ENCODE assay signal across 10 cellular contexts in the genomic region with DNA sequence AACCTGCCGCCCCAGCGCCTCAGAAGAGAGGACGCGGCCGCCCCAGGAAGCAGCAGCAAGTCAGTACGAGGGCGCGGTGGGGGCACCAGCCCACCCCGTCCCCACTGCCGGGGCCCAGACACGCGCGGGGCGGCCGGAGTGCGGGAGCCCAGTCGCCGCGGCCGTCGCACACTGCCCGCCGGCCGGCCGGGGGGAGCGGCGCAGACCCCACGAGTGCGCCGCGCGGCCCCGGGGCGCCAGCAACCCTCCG. TPM values are rescaled to one million over a fixed set of nuclear protein-coding genes. Genes with fewer than 3 reads are reported as not detected.
DNase-seq lines count a peak whose midpoint lies in the region; ATAC-seq, FAIRE-seq and TF ChIP-seq lines count a peak whose summit lies in the region.
"Had no signal": no experiment of that assay in that cellular context is flagged by ENCODE, and none has a peak within 500 bp of the region (broad histone marks: within the 10 kb centered on the region; RNA-seq: fewer than 3 reads in every experiment).

No MANE protein-coding gene starts in this region.

- peaks cover 13 to 16% of the 10 kb centered on the region in 2 experiments for H3K27me3 ChIP-seq in GM12878 (replicated peaks in 1 of 2; ENCODE audit: control insufficient read depth in 2 of 2, insufficient read depth in 2 of 2, low read length in 1 of 2)

- intact Hi-C loops in GM12878 (cut with micrococcal nuclease; ENCODE audit: unreplicated experiment) = no loop called here
- intact Hi-C loops in kidney (cut with DNase I) = no loop called here

- H3K4me3 ChIP-seq in GM12878 (peak overlapping the region; percentile 50; the same call in 1 of the 2 replicates), kidney (ENCODE audit: low read length in 2 of 2) (peak overlapping the region; percentile 54 to 62)

- no peaks in the 10 kb centered on the region for H3K79me2 ChIP-seq in GM12878 (ENCODE audit: control insufficient read depth, insufficient read depth, low read length)

- CTCF ChIA-PET in GM12878 (lab: Yijun Ruan, JAX) = no interaction called here

- peak overlapping the region; percentile 73 for H3K4me2 ChIP-seq in GM12878 (ENCODE audit: control insufficient read depth, insufficient read depth)

- H3K36me3 ChIP-seq in GM12878 (ENCODE audit: control insufficient read depth in 2 of 2, insufficient read depth in 2 of 2, low read length in 1 of 2) = no peaks in the 10 kb centered on the region
- H3K36me3 ChIP-seq in kidney (ENCODE audit: control insufficient read depth in 1 of 2, insufficient read depth in 2 of 2, low read length in 2 of 2) = no peaks in the 10 kb centered on the region

- no peak for FAIRE-seq in GM12878 (lab: Jason Lieb, UNC)
- no peak for FAIRE-seq in kidney (lab: Jason Lieb, UNC)

- TF ChIP-seq CTCF in GM12878 (IDR thresholded peaks at IDR 0.05 in 2 of 3, conservative IDR thresholded peaks at IDR 0.05 in 1 of 3; ENCODE audit: control insufficient read depth in 2 of 3, extremely low read depth in 1 of 3, insufficient read depth in 1 of 3, low read depth in 3 of 3, low read length in 3 of 3) = no peak
- no peak for TF ChIP-seq CTCF in kidney (IDR thresholded peaks at IDR 0.05; ENCODE audit: borderline replicate concordance, extremely low read depth, insufficient read depth)

- no peak for TF ChIP-seq EP300 in GM12878 (IDR thresholded peaks at IDR 0.05; ENCODE audit: borderline replicate concordance in 1 of 2, control insufficient read depth in 1 of 2, low read depth in 2 of 2, low read length in 2 of 2)

- H3K4me3 Mint-ChIP-seq in stimulated activated memory B cell treated with anti-CD40 and anti-IgM and Interleukin-4, amounts not matched to agents 10 μg/mL and 1 μg/mL and 100 μg/mL, for 72 hours = peak overlapping the region; percentile 15

- no peaks in the 10 kb centered on the region for H3K36me3 Mint-ChIP-seq in stimulated activated memory B cell treated with anti-CD40 and anti-IgM and Interleukin-4, amounts not matched to agents 10 μg/mL and 1 μg/mL and 100 μg/mL, for 72 hours

- no peak overlapping the region for H3K27ac ChIP-seq in GM12878 (ENCODE audit: control insufficient read depth, insufficient read depth)
- H3K27ac ChIP-seq in kidney (ENCODE audit: low read depth in 2 of 2, low read length in 2 of 2) = no peak overlapping the region

- TF ChIP-seq POLR2A in GM12878 (IDR thresholded peaks at IDR 0.05; ENCODE audit: low read depth, low read length) = no peak

- BruUV-seq in GM12878 (replicated peaks; lab: Mats Ljungman, UMichigan) = no TSS peak

- no peak for TF ChIP-seq RAD21 in GM12878 (IDR thresholded peaks at IDR 0.05; ENCODE audit: insufficient read depth, low read depth, low read length)

- no peak overlapping the region for H3K27ac Mint-ChIP-seq in stimulated activated memory B cell treated with anti-CD40 and anti-IgM and Interleukin-4, amounts not matched to agents 10 μg/mL and 1 μg/mL and 100 μg/mL, for 72 hours
- H3K27ac Mint-ChIP-seq: activated naive CD4-positive, alpha-beta T cell treated with anti-CD3 and anti-CD28 coated beads, Interleukin-2, amount 50 U/mL, for 72 hours had no signal

- ATAC-seq in HG02885 (IDR thresholded peaks at IDR 0.05; ENCODE audit: poor library complexity, unreplicated experiment) = peak; percentile 30
- no peak; the same call in 2 of the 3 replicates for ATAC-seq in GM12878
- peak; percentile 20 for ATAC-seq in stimulated activated memory B cell treated with anti-CD40 and anti-IgM and Interleukin-4, amounts not matched to agents 10 μg/mL and 1 μg/mL and 100 μg/mL, for 72 hours
- no peak for ATAC-seq in HG03135 (IDR thresholded peaks at IDR 0.05; ENCODE audit: unreplicated experiment)
- no peak for ATAC-seq in GM18519 (IDR thresholded peaks at IDR 0.05; ENCODE audit: low FRiP score, unreplicated experiment)

- RAD21 ChIA-PET in GM12878 (lab: Charles Lee; ENCODE audit: unreplicated experiment) = no interaction called here

- H3K9ac ChIP-seq in GM12878 (ENCODE audit: control insufficient read depth, insufficient read depth, low read length) = no peak overlapping the region
- H3K9ac ChIP-seq in kidney (ENCODE audit: low read length in 2 of 2) = no peak overlapping the region

- DNase-seq in GM12878 (ENCODE audit: low read depth, low spot score) (no peak), kidney (no peak), EL (no peak), NCI-H2029 (lab: John Stamatoyannopoulos, UW) (no peak)
- DNase-seq: NCI-H2029 treated with DMSO at 0.1 percent for 48 hours had no signal

- POLR2A ChIA-PET in GM12878 (lab: Charles Lee) = no interaction called here

- H3K27me3 Mint-ChIP-seq in stimulated activated memory B cell treated with anti-CD40 and anti-IgM and Interleukin-4, amounts not matched to agents 10 μg/mL and 1 μg/mL and 100 μg/mL, for 72 hours = peaks cover 52% of the 10 kb centered on the region

- 54% methylated on average over 27 of the region's 35 CpGs for WGBS in GM12878 (ENCODE audit: insufficient coverage, insufficient replicate concordance, low lambda C conversion rate, missing lambda C conversion rate)

- SMC1A ChIA-PET in GM12878 (lab: Charles Lee; ENCODE audit: uncharacterized antibody, unreplicated experiment) = no interaction called here

- peaks cover 2% of the 10 kb centered on the region; the same call in 1 of the 3 replicates for H3K9me3 ChIP-seq in GM12878 (replicated peaks; ENCODE audit: control insufficient read depth, insufficient read depth, low read length)
- no peaks in the 10 kb centered on the region for H3K9me3 ChIP-seq in kidney (ENCODE audit: control insufficient read depth in 1 of 2, low read length in 2 of 2)

- peak overlapping the region; percentile 37; the same call in 1 of the 2 replicates for H2AFZ ChIP-seq in GM12878 (ENCODE audit: control insufficient read depth, low read depth, low read length)

- peaks cover 3% of the 10 kb centered on the region for H3K9me3 Mint-ChIP-seq in stimulated activated memory B cell treated with anti-CD40 and anti-IgM and Interleukin-4, amounts not matched to agents 10 μg/mL and 1 μg/mL and 100 μg/mL, for 72 hours

- in situ Hi-C loops in GM12878 (cut with MboI) = no loop called here

- no peaks in the 10 kb centered on the region for H3K4me1 ChIP-seq in GM12878 (ENCODE audit: control insufficient read depth, insufficient read depth, low read length)
- H3K4me1 ChIP-seq in kidney (ENCODE audit: control insufficient read depth in 1 of 2, insufficient read depth in 1 of 2, low read depth in 1 of 2, low read length in 2 of 2) = peaks cover 3 to 12% of the 10 kb centered on the region in 2 donors

- H4K20me1 ChIP-seq in GM12878 (ENCODE audit: control insufficient read depth, insufficient read depth) = no peaks in the 10 kb centered on the region

- H3K4me1 Mint-ChIP-seq in stimulated activated memory B cell treated with anti-CD40 and anti-IgM and Interleukin-4, amounts not matched to agents 10 μg/mL and 1 μg/mL and 100 μg/mL, for 72 hours = peaks cover 16% of the 10 kb centered on the region

TF ChIP-seq in GM12878, 131 proteins besides CTCF, POLR2A, EP300 and RAD21 (continues in another document):
- TF ChIP-seq SPI1 (IDR thresholded peaks at IDR 0.05; ENCODE audit: borderline replicate concordance, insufficient read depth, low read depth, low read length) (no peak), MXI1 (IDR thresholded peaks at IDR 0.05; ENCODE audit: low read depth, low read length) (no peak), NFYA (IDR thresholded peaks at IDR 0.05; ENCODE audit: borderline replicate concordance, low read depth, low read length) (no peak), POLR2AphosphoS2 (IDR thresholded peaks at IDR 0.05; ENCODE audit: low read depth, low read length) (no peak), RB1 (IDR thresholded peaks at IDR 0.05; ENCODE audit: borderline replicate concordance) (no peak), CBFB (IDR thresholded peaks at IDR 0.05; ENCODE audit: low read depth) (no peak), RELA (IDR thresholded peaks at IDR 0.05; ENCODE audit: borderline replicate concordance, partially characterized antibody) (no peak), STAT1 (conservative IDR thresholded peaks at IDR 0.05) (no peak), NFXL1 (IDR thresholded peaks at IDR 0.05; ENCODE audit: borderline replicate concordance) (no peak), IRF4 (IDR thresholded peaks at IDR 0.05; ENCODE audit: low read depth, low read length) (no peak), CHD2 (IDR thresholded peaks at IDR 0.05; ENCODE audit: borderline replicate concordance, low read depth, low read length) (no peak), RFX5 (IDR thresholded peaks at IDR 0.05; ENCODE audit: low read depth, low read length) (no peak), POLR2AphosphoS5 (IDR thresholded peaks at IDR 0.05; ENCODE audit: low read length) (no peak)

RNA-seq across cellular contexts. Expression of gene HMGA2, which starts 1.0 kb away (rescaled TPM):
- total RNA-seq in GM12878 (2013; cell fraction: nucleolus; rRNA removed) = 13.6 and 18.1 TPM in 2 replicates
- total RNA-seq in GM12878 (2014; rRNA removed) (0.17 and 0.71 TPM in 2 replicates), GM12878 (2014; rRNA removed; fragmentation: Illumina TruSeq; extraction: Trizol) (0.36 and 0.51 TPM in 2 replicates), GM12878 (2021) (0.37 and 0.56 TPM in 2 replicates), kidney (0.98 TPM)
- 0.31 TPM for polyA plus RNA-seq in GM12878 (2011; ENCODE audit: low read depth)
- polyA plus RNA-seq in GM12878 (2011; rRNA removed) (14.7 and 19.6 TPM in 2 replicates), GM12878 (2014; fragmentation: Illumina TruSeq; extraction: Trizol) (0.41 and 0.59 TPM in 2 replicates), GM12878 (2014; fragmentation: Nextera tagmentation; extraction: Ambion mirVana) (under 1 TPM in 1 of 2 experiments, not detected in 1; 0.11 TPM), GM12878 (2014; rRNA removed) (0.16 and 1.1 TPM in 2 replicates), GM12878 (2016; fragmentation: Nextera tagmentation; extraction: Ambion mirVana) (under 1 TPM; 0.28 to 0.53 TPM), kidney (ENCODE audit: insufficient read depth, low read depth, low replicate concordance) (0.11 TPM)
- polyA plus RNA-seq in GM12878 (2011; cell fraction: cytosol; rRNA removed) = 4.4 and 5.8 TPM in 2 replicates
- 10.1 TPM in 2 replicates for polyA plus RNA-seq in GM12878 (2011; cell fraction: nucleus; rRNA removed)
- 0.74 and 0.81 TPM in 2 replicates for polyA plus RNA-seq in GM12878 (2012)
- polyA minus RNA-seq in GM12878 (2011; rRNA and poly(A)+ RNA removed) = 10.3 and 10.5 TPM in 2 replicates
- 2.8 and 3.5 TPM in 2 replicates for polyA minus RNA-seq in GM12878 (2011; cell fraction: cytosol; rRNA and poly(A)+ RNA removed)
- polyA minus RNA-seq in GM12878 (2011; cell fraction: nucleus; rRNA and poly(A)+ RNA removed) = 18.4 and 37.3 TPM in 2 replicates

Comparison
In these comparisons a context has a peak if more than half of its experiments do, and no peak if none do; other contexts are left out.
1. ATAC-seq: peak in HG02885 (single experiment) and stimulated activated memory B cell treated with anti-CD40 and anti-IgM and Interleukin-4, amounts not matched to agents 10 μg/mL and 1 μg/mL and 100 μg/mL, for 72 hours (single experiment); none in GM12878 (single experiment), HG03135 (single experiment) and GM18519 (single experiment).